ENCODE assay signal across 8 cellular contexts in genomic region chr12:120709976-120710804, GRCh38. TPM values are rescaled to one million over a fixed set of nuclear protein-coding genes. Genes with fewer than 3 reads are reported as not detected.
A peak's percentile ranks its signal among the peaks of the same experiment; 100 is the strongest.
DNase-seq lines count a peak whose midpoint lies in the region; ATAC-seq and TF ChIP-seq lines count a peak whose summit lies in the region.

Gene UNC119B, plus strand, starts transcription at chr12:120710458. Its CDS starts 17 bp downstream, at chr12:120710475.

- H3K27me3 ChIP-seq in CD4-positive, alpha-beta T cell (ENCODE audit: control insufficient read depth, insufficient read depth, low read length) = no peaks in the 10 kb centered on the region
- no peaks in the 10 kb centered on the region for H3K27me3 ChIP-seq in thoracic aorta (replicated peaks; ENCODE audit: insufficient read depth)

- H3K36me3 Mint-ChIP-seq in CD4-positive, alpha-beta T cell (ENCODE audit: low read depth) = peaks cover 16% of the 10 kb centered on the region
- H3K36me3 Mint-ChIP-seq in activated naive CD4-positive, alpha-beta T cell treated with anti-CD3 and anti-CD28 coated beads, Interleukin-2, amount 50 U/mL, for 24 hours = peaks cover 1% of the 10 kb centered on the region
- peaks cover 5% of the 10 kb centered on the region for H3K36me3 Mint-ChIP-seq in osteocyte (ENCODE audit: unreplicated experiment)

- H3K9me3 Mint-ChIP-seq in CD4-positive, alpha-beta T cell = no peaks in the 10 kb centered on the region
- no peaks in the 10 kb centered on the region for H3K9me3 Mint-ChIP-seq in activated naive CD4-positive, alpha-beta T cell treated with anti-CD3 and anti-CD28 coated beads, Interleukin-2, amount 50 U/mL, for 24 hours
- no peaks in the 10 kb centered on the region for H3K9me3 Mint-ChIP-seq in osteocyte (ENCODE audit: unreplicated experiment)

- H3K4me1 Mint-ChIP-seq in CD4-positive, alpha-beta T cell (ENCODE audit: low read depth) = peaks cover 42% of the 10 kb centered on the region
- H3K4me1 Mint-ChIP-seq in activated naive CD4-positive, alpha-beta T cell treated with anti-CD3 and anti-CD28 coated beads, Interleukin-2, amount 50 U/mL, for 24 hours = peaks cover 37% of the 10 kb centered on the region
- H3K4me1 Mint-ChIP-seq in osteocyte (ENCODE audit: unreplicated experiment) = peaks cover 29% of the 10 kb centered on the region

- intact Hi-C loops in CD4-positive, alpha-beta T cell (cut with DNase I, micrococcal nuclease) = loop anchor here (1.0 to 10.0 kb wide), 5 partner anchors 63 to 385 kb away; partner anchors contain the start of genes HNF1A (in 1 of the 2), PLA2G1B (in 1 of the 2) and SRSF9 (in 1 of the 2)
- intact Hi-C loops in Right ventricle myocardium inferior (cut with DNase I) = no loop called here

- no peaks in the 10 kb centered on the region for H3K27me3 Mint-ChIP-seq in CD4-positive, alpha-beta T cell
- H3K27me3 Mint-ChIP-seq in activated naive CD4-positive, alpha-beta T cell treated with anti-CD3 and anti-CD28 coated beads, Interleukin-2, amount 50 U/mL, for 24 hours = no peaks in the 10 kb centered on the region
- no peaks in the 10 kb centered on the region for H3K27me3 Mint-ChIP-seq in osteocyte (ENCODE audit: unreplicated experiment)

- peaks cover 5% of the 10 kb centered on the region for H3K36me3 ChIP-seq in thoracic aorta

- POLR2A ChIA-PET in CD4-positive, alpha-beta T cell (lab: Charles Lee) = interaction anchor here (0.6 to 2.5 kb wide), 6 partner anchors 15 to 129 kb away, joined by 3 to 9 read pairs (median 4); partner anchors contain the start of genes ACADS, MLEC and POP5

- no peaks in the 10 kb centered on the region for H3K9me3 ChIP-seq in CD4-positive, alpha-beta T cell (ENCODE audit: control insufficient read depth, low read length)
- no peaks in the 10 kb centered on the region for H3K9me3 ChIP-seq in thoracic aorta

- ATAC-seq in CD4-positive, alpha-beta T cell (ENCODE audit: poor library complexity) = peak; percentile 86
- peak; percentile 64 for ATAC-seq in GM19467 (IDR thresholded peaks at IDR 0.05; ENCODE audit: unreplicated experiment)
- ATAC-seq in SK-N-SH treated with all-trans-retinoic acid at 6 μM for 48 hours = peak; percentile 85
- peak; percentile 91 for ATAC-seq in Right ventricle myocardium inferior
- peak; percentile 62 for ATAC-seq in thoracic aorta (ENCODE audit: insufficient number of reproducible peaks, low FRiP score, low read depth)

- H3K27ac Mint-ChIP-seq in CD4-positive, alpha-beta T cell = peak within 1 kb of the TSS; percentile 86
- H3K27ac Mint-ChIP-seq in activated naive CD4-positive, alpha-beta T cell treated with anti-CD3 and anti-CD28 coated beads, Interleukin-2, amount 50 U/mL, for 24 hours = peak within 1 kb of the TSS; percentile 85
- peak within 1 kb of the TSS; percentile 74 for H3K27ac Mint-ChIP-seq in osteocyte (ENCODE audit: unreplicated experiment)

- peak within 1 kb of the TSS; percentile 13 for H3K27ac ChIP-seq in CD4-positive, alpha-beta T cell (ENCODE audit: low read depth, low read length)
- peak within 1 kb of the TSS; percentile 55 to 82 for H3K27ac ChIP-seq in thoracic aorta

- CTCF ChIA-PET in CD4-positive, alpha-beta T cell (lab: Charles Lee) = interaction anchor here (1.0 to 1.5 kb wide), 2 partner anchors 61 to 64 kb away, joined by 4 to 5 read pairs; no protein-coding TSS in a partner anchor

- no peak for TF ChIP-seq CTCF in CD4-positive, alpha-beta T cell (IDR thresholded peaks at IDR 0.05)
- TF ChIP-seq CTCF in osteocyte (IDR thresholded peaks at IDR 0.05) (no peak), thoracic aorta (IDR thresholded peaks at IDR 0.05) (no peak)

- peak within 1 kb of the TSS; percentile 96 for H3K4me3 Mint-ChIP-seq in CD4-positive, alpha-beta T cell
- peak within 1 kb of the TSS; percentile 95 for H3K4me3 Mint-ChIP-seq in activated naive CD4-positive, alpha-beta T cell treated with anti-CD3 and anti-CD28 coated beads, Interleukin-2, amount 50 U/mL, for 24 hours
- H3K4me3 Mint-ChIP-seq in osteocyte (ENCODE audit: unreplicated experiment) = peak within 1 kb of the TSS; percentile 79

- peak within 1 kb of the TSS; percentile 96 for H3K4me3 ChIP-seq in thoracic aorta

- H3K4me1 ChIP-seq in thoracic aorta (ENCODE audit: control insufficient read depth in 1 of 2, low read depth in 2 of 2) = peaks cover 9 to 22% of the 10 kb centered on the region in 2 donors

- DNase-seq in CD4-positive, alpha-beta T cell = peak; percentile 57 to 79 (median 64)
- peak; percentile 66 for DNase-seq in HuH-7 (ENCODE audit: low spot score)
- DNase-seq in Right ventricle myocardium inferior (ENCODE audit: missing footprints) = peak; percentile 93
- DNase-seq in osteocyte (ENCODE audit: extremely low spot score, unreplicated experiment) = peak; percentile 90
- no peak for DNase-seq in thoracic aorta (ENCODE audit: low spot score)

TF ChIP-seq in SK-N-SH treated with all-trans-retinoic acid at 6 μM for 48 hours, 23 proteins besides CTCF, POLR2A, EP300 and RAD21:
- no peak for TF ChIP-seq PATZ1 (CRISPR knock-in tag; IDR thresholded peaks at IDR 0.05; ENCODE audit: borderline replicate concordance)
- TF ChIP-seq ZNF565 (CRISPR knock-in tag; conservative IDR thresholded peaks at IDR 0.05; ENCODE audit: low read depth) = no peak
- no peak for TF ChIP-seq ZFP30 (CRISPR knock-in tag; IDR thresholded peaks at IDR 0.05)
- TF ChIP-seq CSDC2 (CRISPR knock-in tag; IDR thresholded peaks at IDR 0.05) = no peak
- TF ChIP-seq RARB (CRISPR knock-in tag; IDR thresholded peaks at IDR 0.05) = no peak
- no peak for TF ChIP-seq TOX (CRISPR knock-in tag; IDR thresholded peaks at IDR 0.05; ENCODE audit: borderline replicate concordance)
- no peak for TF ChIP-seq CSRNP3 (CRISPR knock-in tag; IDR thresholded peaks at IDR 0.05)
- no peak for TF ChIP-seq PPARA (CRISPR knock-in tag; IDR thresholded peaks at IDR 0.05; ENCODE audit: borderline replicate concordance)
- TF ChIP-seq GLIS3 (CRISPR knock-in tag; IDR thresholded peaks at IDR 0.05) = no peak
- no peak for TF ChIP-seq ZFP3 (CRISPR knock-in tag; IDR thresholded peaks at IDR 0.05)
- no peak for TF ChIP-seq ISL1 (CRISPR knock-in tag; IDR thresholded peaks at IDR 0.05)
- no peak for TF ChIP-seq ZC3H10 (CRISPR knock-in tag; IDR thresholded peaks at IDR 0.05)

RNA-seq across cellular contexts. Expression of gene UNC119B, which starts in this region (rescaled TPM):
- 10 to 100 TPM; 10.7 TPM for total RNA-seq in CD4-positive, alpha-beta T cell
- 14.0 TPM for total RNA-seq in Right ventricle myocardium inferior
- total RNA-seq in osteocyte = 26.8 and 27.9 TPM in 2 replicates
- 10 to 100 TPM; 26.0 to 26.8 TPM for total RNA-seq in thoracic aorta
